8 cellular contexts compared by ENCODE assay signal in genomic region chr7:6991169-6991611, GRCh38.
DNase-seq lines count a peak whose midpoint lies in the region; ATAC-seq, FAIRE-seq and TF ChIP-seq lines count a peak whose summit lies in the region.
"Not testable (repeated sequence)": the region's sequence is repeated elsewhere in the genome, so short reads cannot be mapped to it uniquely, and the experiment has no call there.

No MANE protein-coding gene starts in this region.

- not testable (repeated sequence) for BruUV-seq in GM12878 (replicated peaks; lab: Mats Ljungman, UMichigan)

- in situ Hi-C loops in GM12878 (cut with MboI): not testable (repeated sequence)

- not testable (repeated sequence) for H2AFZ ChIP-seq in GM12878 (ENCODE audit: control insufficient read depth, low read depth, low read length)
- H2AFZ ChIP-seq in parathyroid adenoma: peak overlapping the region; percentile 71

- CTCF ChIA-PET in GM12878 (lab: Yijun Ruan, JAX): interaction anchor here (1.3 kb wide), 1 partner anchor 114 kb away, joined by 3 read pairs; no protein-coding TSS in a partner anchor

- H3K27me3 ChIP-seq in GM12878 (replicated peaks in 1 of 2; ENCODE audit: control insufficient read depth in 2 of 2, insufficient read depth in 2 of 2, low read length in 1 of 2); iPS-18a (ENCODE audit: control insufficient read depth, insufficient read depth, low read length); parathyroid adenoma (ENCODE audit: control insufficient read depth, insufficient read depth, low read length): not testable (repeated sequence)

- not testable (repeated sequence) for H3K4me3 ChIP-seq in GM12878; iPS-18a (ENCODE audit: low read length)
- H3K4me3 ChIP-seq in parathyroid adenoma (ENCODE audit: low read depth, low read length): peak overlapping the region; percentile 54

- TF ChIP-seq EP300 in GM12878 (IDR thresholded peaks at IDR 0.05; ENCODE audit: borderline replicate concordance in 1 of 2, control insufficient read depth in 1 of 2, low read depth in 2 of 2, low read length in 2 of 2): not testable (repeated sequence)

- RAD21 ChIA-PET in GM12878 (lab: Charles Lee; ENCODE audit: unreplicated experiment): interaction anchor here (0.6 to 1.3 kb wide), 4 partner anchors 59 to 985 kb away, joined by 3 read pairs; no protein-coding TSS in a partner anchor

- H3K36me3 ChIP-seq in GM12878 (ENCODE audit: control insufficient read depth in 2 of 2, insufficient read depth in 2 of 2, low read length in 1 of 2); iPS-18a (ENCODE audit: control insufficient read depth, low read depth, low read length); parathyroid adenoma (ENCODE audit: control insufficient read depth, insufficient read depth, low read length): not testable (repeated sequence)

- H3K9me3 ChIP-seq in GM12878 (replicated peaks; ENCODE audit: control insufficient read depth, insufficient read depth, low read length); iPS-18a (ENCODE audit: control insufficient read depth, low read depth, low read length); parathyroid adenoma (ENCODE audit: control insufficient read depth, low read length): not testable (repeated sequence)

- not testable (repeated sequence) for TF ChIP-seq CTCF in GM12878 (IDR thresholded peaks at IDR 0.05 in 2 of 3, conservative IDR thresholded peaks at IDR 0.05 in 1 of 3; ENCODE audit: control insufficient read depth in 2 of 3, extremely low read depth in 1 of 3, insufficient read depth in 1 of 3, low read depth in 3 of 3, low read length in 3 of 3); parathyroid adenoma (IDR thresholded peaks at IDR 0.05)

- not testable (repeated sequence) for FAIRE-seq in GM12878 (lab: Jason Lieb, UNC)

- 47% methylated on average over 13 of the region's 13 CpGs for WGBS in GM12878 (ENCODE audit: insufficient coverage, insufficient replicate concordance, low lambda C conversion rate, missing lambda C conversion rate)

- not testable (repeated sequence) for TF ChIP-seq RAD21 in GM12878 (IDR thresholded peaks at IDR 0.05; ENCODE audit: insufficient read depth, low read depth, low read length)

- not testable (repeated sequence) for H3K79me2 ChIP-seq in GM12878 (ENCODE audit: control insufficient read depth, insufficient read depth, low read length)
- peaks cover 10% of the 10 kb centered on the region for H3K79me2 ChIP-seq in parathyroid adenoma

- not testable (repeated sequence) for ATAC-seq in GM12878

- SMC1A ChIA-PET in GM12878 (lab: Charles Lee; ENCODE audit: uncharacterized antibody, unreplicated experiment): interaction anchor here (0.7 to 1.5 kb wide), 4 partner anchors 13 to 112 kb away, joined by 3 to 5 read pairs (median 4); no protein-coding TSS in a partner anchor

- intact Hi-C loops in GM12878 (cut with micrococcal nuclease; ENCODE audit: unreplicated experiment): not testable (repeated sequence)

- TF ChIP-seq POLR2A in GM12878 (IDR thresholded peaks at IDR 0.05; ENCODE audit: low read depth, low read length): not testable (repeated sequence)

- POLR2A ChIA-PET in GM12878 (lab: Charles Lee): not testable (repeated sequence)

- H4K20me1 ChIP-seq in GM12878 (ENCODE audit: control insufficient read depth, insufficient read depth): not testable (repeated sequence)

- DNase-seq in DMS153 (lab: John Stamatoyannopoulos, UW) (peak; percentile 72), NCI-H2029 (lab: John Stamatoyannopoulos, UW) (peak; percentile 24), T follicular helper cell (ENCODE audit: low read depth) (peak; percentile 67)
- DNase-seq in activated CD8-positive, alpha-beta memory T cell treated with anti-CD3 and anti-CD28 coated beads, Interleukin-2, amount 50 U/mL, for 48 hours: peak; percentile 54
- not testable (repeated sequence) for DNase-seq in GM12878 (ENCODE audit: low read depth, low spot score)
- DNase-seq in stimulated activated CD8-positive, alpha-beta memory T cell treated with anti-CD3 and anti-CD28 coated beads, Interleukin-4, amount 100 ng/mL, for 24 hours (ENCODE audit: low read depth): peak; percentile 2

- not testable (repeated sequence) for H3K9ac ChIP-seq in GM12878 (ENCODE audit: control insufficient read depth, insufficient read depth, low read length)
- H3K9ac ChIP-seq in iPS-18a (ENCODE audit: low read length) (peak overlapping the region; percentile 45), parathyroid adenoma (peak overlapping the region; percentile 68)

- not testable (repeated sequence) for H3K4me1 ChIP-seq in GM12878 (ENCODE audit: control insufficient read depth, insufficient read depth, low read length); iPS-18a (ENCODE audit: control insufficient read depth, low read depth, low read length)
- H3K4me1 ChIP-seq in parathyroid adenoma: peaks cover 44% of the 10 kb centered on the region

- H3K4me2 ChIP-seq in GM12878 (ENCODE audit: control insufficient read depth, insufficient read depth): not testable (repeated sequence)
- peak overlapping the region; percentile 73 for H3K4me2 ChIP-seq in parathyroid adenoma (ENCODE audit: low read length)

- not testable (repeated sequence) for H3K27ac ChIP-seq in GM12878 (ENCODE audit: control insufficient read depth, insufficient read depth); iPS-18a (ENCODE audit: low read length)
- peak overlapping the region; percentile 100 for H3K27ac ChIP-seq in parathyroid adenoma

TF ChIP-seq in GM12878, 131 proteins besides CTCF, POLR2A, EP300 and RAD21:
- TF ChIP-seq BHLHE40 (IDR thresholded peaks at IDR 0.05; ENCODE audit: borderline replicate concordance in 1 of 2, low read depth in 2 of 2, low read length in 1 of 2) (peak; percentile 60 to 95; a peak in 3 of 4 replicates), BMI1 (IDR thresholded peaks at IDR 0.05; ENCODE audit: borderline replicate concordance) (peak; percentile 71; the same call in 1 of the 2 replicates), NKRF (conservative IDR thresholded peaks at IDR 0.05) (0 out of 2 replicates have a peak, but pooled peaks have one; percentile 39), MLLT1 (IDR thresholded peaks at IDR 0.05) (peak; percentile 54; the same call in 1 of the 2 replicates), ZBTB40 (IDR thresholded peaks at IDR 0.05; ENCODE audit: borderline replicate concordance) (0 out of 2 replicates have a peak, but pooled peaks have one; percentile 18)
